1 cellular context compared by ENCODE assay signal in the genomic region with DNA sequence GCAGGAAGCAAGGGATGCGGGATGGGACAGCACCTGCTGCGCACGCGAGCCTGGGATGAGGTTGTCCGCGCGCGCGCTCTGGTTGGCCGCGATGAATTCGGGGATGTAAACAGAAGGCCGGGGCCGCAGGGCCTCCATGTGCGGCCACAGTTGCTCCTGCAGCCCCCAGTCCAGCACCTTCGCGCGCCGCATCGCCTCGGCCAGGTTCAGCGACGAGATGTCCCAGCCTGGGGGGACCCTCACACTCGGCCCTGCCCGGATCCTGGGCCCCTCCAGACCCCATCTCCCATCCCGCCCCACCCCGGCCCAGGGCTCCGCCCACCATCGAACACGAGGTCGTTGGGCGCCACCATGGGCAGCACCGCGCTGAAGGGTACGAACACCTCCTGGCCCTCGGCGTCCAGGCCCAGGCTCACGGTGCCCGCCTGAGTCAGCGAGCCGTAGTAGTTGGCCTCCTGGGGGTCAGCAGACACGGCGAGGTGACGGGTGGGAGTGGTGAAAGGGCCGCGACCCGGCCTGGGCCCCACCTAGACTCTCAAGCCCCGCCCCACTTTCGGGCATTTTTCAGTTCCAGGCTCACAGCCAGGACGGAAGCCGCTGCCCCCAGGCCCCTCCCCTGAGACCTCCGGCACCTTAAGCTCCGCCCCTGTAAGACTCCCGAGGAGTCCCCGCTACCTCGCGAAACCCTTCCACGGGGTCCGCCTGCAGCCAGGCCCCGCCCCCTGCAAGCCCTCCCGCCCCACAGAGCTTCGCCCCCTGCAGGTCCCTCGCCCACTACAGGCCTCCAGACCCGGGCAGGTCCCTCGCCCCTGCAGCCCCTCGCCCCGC.
A peak's percentile ranks its signal among the peaks of the same experiment; 100 is the strongest.
TF ChIP-seq lines count a peak whose summit lies in the region.

No MANE protein-coding gene starts in this region.

TF ChIP-seq in SK-N-SH, 30 proteins besides CTCF, POLR2A, EP300 and RAD21 (continued from another document):
- TF ChIP-seq, protein P1, sequence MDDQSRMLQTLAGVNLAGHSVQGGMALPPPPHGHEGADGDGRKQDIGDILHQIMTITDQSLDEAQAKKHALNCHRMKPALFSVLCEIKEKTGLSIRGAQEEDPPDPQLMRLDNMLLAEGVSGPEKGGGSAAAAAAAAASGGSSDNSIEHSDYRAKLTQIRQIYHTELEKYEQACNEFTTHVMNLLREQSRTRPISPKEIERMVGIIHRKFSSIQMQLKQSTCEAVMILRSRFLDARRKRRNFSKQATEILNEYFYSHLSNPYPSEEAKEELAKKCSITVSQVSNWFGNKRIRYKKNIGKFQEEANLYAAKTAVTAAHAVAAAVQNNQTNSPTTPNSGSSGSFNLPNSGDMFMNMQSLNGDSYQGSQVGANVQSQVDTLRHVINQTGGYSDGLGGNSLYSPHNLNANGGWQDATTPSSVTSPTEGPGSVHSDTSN (IDR thresholded peaks at IDR 0.05): peak; percentile 15; the same call in 1 of the 2 replicates
TF ChIP-seq in SK-N-SH: peak in this region for 4.
